Comparison of ENCODE assay signal across 11 cellular contexts in genomic region chr7:2939193-2939885, GRCh38.
DNase-seq lines count a peak whose midpoint lies in the region; ATAC-seq and TF ChIP-seq lines count a peak whose summit lies in the region.
"Had no signal": no experiment of that assay in that cellular context is flagged by ENCODE, and none has a peak within 500 bp of the region (broad histone marks: within the 10 kb centered on the region; RNA-seq: fewer than 3 reads in every experiment).

No MANE protein-coding gene starts in this region.

- no peak overlapping the region for H3K4me3 Mint-ChIP-seq in HFFc6

- H3K27me3 Mint-ChIP-seq in HFFc6 (ENCODE audit: insufficient read depth) = peaks cover 10% of the 10 kb centered on the region; the same call in 1 of the 2 replicates

- H3K27ac ChIP-seq in brain microvascular endothelial cell = no peak overlapping the region
- H3K27ac ChIP-seq: tibial artery had no signal

- no peaks in the 10 kb centered on the region for H3K36me3 ChIP-seq in brain microvascular endothelial cell (replicated peaks)
- H3K36me3 ChIP-seq: tibial artery had no signal

- no peak overlapping the region for H3K27ac Mint-ChIP-seq in HFFc6

- DNase-seq in CD1c-positive myeloid dendritic cell (ENCODE audit: extremely low spot score) = peak; percentile 55
- DNase-seq in HFFc6 = peak; percentile 7
- DNase-seq in activated CD8-positive, alpha-beta memory T cell treated with anti-CD3 and anti-CD28 coated beads, Interleukin-2, amount 50 U/mL, for 48 hours = peak; percentile 36
- DNase-seq in mesenteric fat pad (ENCODE audit: low spot score) = peak; percentile 59
- no peak for DNase-seq in pons (ENCODE audit: low spot score)
- DNase-seq in brain microvascular endothelial cell = no peak
- no peak for DNase-seq in OCI-M2 (lab: John Stamatoyannopoulos, UW; ENCODE audit: unreplicated experiment)
- DNase-seq: MM.1S, NCI-H774 had no signal

- no peaks in the 10 kb centered on the region for H3K27me3 ChIP-seq in brain microvascular endothelial cell (replicated peaks)

- TF ChIP-seq CTCF in HFFc6 (IDR thresholded peaks at IDR 0.05) (no peak), brain microvascular endothelial cell (IDR thresholded peaks at IDR 0.05; ENCODE audit: low read depth, low read length, missing control alignments) (no peak)

- in situ Hi-C loops in brain microvascular endothelial cell (cut with HindIII; ENCODE audit: low pct_ligation_motif_present, low sequenced_read_pairs) = no loop called here

- H3K4me3 ChIP-seq in brain microvascular endothelial cell (ENCODE audit: low read depth, low read length) = no peak overlapping the region
- H3K4me3 ChIP-seq: tibial artery had no signal

- no peaks in the 10 kb centered on the region for H3K4me1 Mint-ChIP-seq in HFFc6 (ENCODE audit: low read depth)

- no peak for ATAC-seq in GM18870 (IDR thresholded peaks at IDR 0.05; ENCODE audit: unreplicated experiment)

- H3K9me3 Mint-ChIP-seq in HFFc6 = no peaks in the 10 kb centered on the region; the same call in 1 of the 2 replicates

- no peaks in the 10 kb centered on the region for H3K36me3 Mint-ChIP-seq in HFFc6 (ENCODE audit: low read depth)

Comparison
In these comparisons a context has a peak if more than half of its experiments do, and no peak if none do; other contexts are left out.
1. DNase-seq: peak in CD1c-positive myeloid dendritic cell (single experiment), HFFc6 (single experiment), activated CD8-positive, alpha-beta memory T cell treated with anti-CD3 and anti-CD28 coated beads, Interleukin-2, amount 50 U/mL, for 48 hours (single experiment) and mesenteric fat pad (single experiment); none in pons (single experiment), brain microvascular endothelial cell (single experiment) and OCI-M2 (single experiment).